1 cellular context compared by ENCODE assay signal in the genomic region with DNA sequence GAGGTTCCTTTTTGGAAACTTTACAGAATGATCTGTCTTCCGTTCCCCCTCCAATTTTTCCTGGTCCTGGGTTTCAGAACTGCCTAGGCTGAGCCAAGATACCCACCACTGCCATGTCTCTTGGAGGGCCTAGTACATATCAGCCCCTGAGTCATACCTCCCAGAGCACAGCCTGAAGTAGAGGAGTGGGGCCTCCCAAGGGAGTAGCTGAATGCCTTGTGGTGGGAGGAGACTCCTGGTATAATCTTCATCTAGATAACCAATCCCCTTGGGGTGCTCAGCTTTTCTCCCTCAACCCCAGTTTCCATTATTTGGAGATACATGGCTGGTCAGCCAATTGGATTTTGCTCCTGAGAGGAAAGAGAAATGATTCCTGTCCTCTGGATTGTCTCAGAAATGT.
TF ChIP-seq lines count a peak whose summit lies in the region.

No MANE protein-coding gene starts in this region.

TF ChIP-seq in K562, 482 proteins besides CTCF, POLR2A, EP300 and RAD21:
- TF ChIP-seq, protein P1, sequence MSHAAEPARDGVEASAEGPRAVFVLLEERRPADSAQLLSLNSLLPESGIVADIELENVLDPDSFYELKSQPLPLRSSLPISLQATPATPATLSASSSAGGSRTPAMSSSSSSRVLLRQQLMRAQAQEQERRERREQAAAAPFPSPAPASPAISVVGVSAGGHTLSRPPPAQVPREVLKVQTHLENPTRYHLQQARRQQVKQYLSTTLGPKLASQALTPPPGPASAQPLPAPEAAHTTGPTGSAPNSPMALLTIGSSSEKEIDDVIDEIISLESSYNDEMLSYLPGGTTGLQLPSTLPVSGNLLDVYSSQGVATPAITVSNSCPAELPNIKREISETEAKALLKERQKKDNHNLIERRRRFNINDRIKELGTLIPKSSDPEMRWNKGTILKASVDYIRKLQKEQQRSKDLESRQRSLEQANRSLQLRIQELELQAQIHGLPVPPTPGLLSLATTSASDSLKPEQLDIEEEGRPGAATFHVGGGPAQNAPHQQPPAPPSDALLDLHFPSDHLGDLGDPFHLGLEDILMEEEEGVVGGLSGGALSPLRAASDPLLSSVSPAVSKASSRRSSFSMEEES (CRISPR knock-in tag; IDR thresholded peaks at IDR 0.05), result no peak
- TF ChIP-seq JUN (IDR thresholded peaks at IDR 0.05; ENCODE audit: borderline replicate concordance, low read depth, low read length), result no peak
- TF ChIP-seq JUN (CRISPR knock-in tag; IDR thresholded peaks at IDR 0.05; ENCODE audit: borderline replicate concordance), result no peak
- TF ChIP-seq ATF7 (IDR thresholded peaks at IDR 0.05), result no peak
- no peak for TF ChIP-seq TCF7L2 (IDR thresholded peaks at IDR 0.05; ENCODE audit: low read depth, low read length)
- TF ChIP-seq ZNF174 (CRISPR knock-in tag; IDR thresholded peaks at IDR 0.05), result no peak
- no peak for TF ChIP-seq ADNP (tag; IDR thresholded peaks at IDR 0.05)
- no peak for TF ChIP-seq TFAP4 (CRISPR knock-in tag; IDR thresholded peaks at IDR 0.05; ENCODE audit: borderline replicate concordance)
- TF ChIP-seq NCOA2 (IDR thresholded peaks at IDR 0.05; ENCODE audit: partially characterized antibody in 2 of 2), result no peak
- no peak for TF ChIP-seq ZBTB5 (IDR thresholded peaks at IDR 0.05)
- TF ChIP-seq, protein P2, sequence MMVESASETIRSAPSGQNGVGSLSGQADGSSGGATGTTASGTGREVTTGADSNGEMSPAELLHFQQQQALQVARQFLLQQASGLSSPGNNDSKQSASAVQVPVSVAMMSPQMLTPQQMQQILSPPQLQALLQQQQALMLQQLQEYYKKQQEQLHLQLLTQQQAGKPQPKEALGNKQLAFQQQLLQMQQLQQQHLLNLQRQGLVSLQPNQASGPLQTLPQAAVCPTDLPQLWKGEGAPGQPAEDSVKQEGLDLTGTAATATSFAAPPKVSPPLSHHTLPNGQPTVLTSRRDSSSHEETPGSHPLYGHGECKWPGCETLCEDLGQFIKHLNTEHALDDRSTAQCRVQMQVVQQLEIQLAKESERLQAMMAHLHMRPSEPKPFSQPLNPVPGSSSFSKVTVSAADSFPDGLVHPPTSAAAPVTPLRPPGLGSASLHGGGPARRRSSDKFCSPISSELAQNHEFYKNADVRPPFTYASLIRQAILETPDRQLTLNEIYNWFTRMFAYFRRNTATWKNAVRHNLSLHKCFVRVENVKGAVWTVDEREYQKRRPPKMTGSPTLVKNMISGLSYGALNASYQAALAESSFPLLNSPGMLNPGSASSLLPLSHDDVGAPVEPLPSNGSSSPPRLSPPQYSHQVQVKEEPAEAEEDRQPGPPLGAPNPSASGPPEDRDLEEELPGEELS (CRISPR knock-in tag; IDR thresholded peaks at IDR 0.05; ENCODE audit: borderline replicate concordance), result no peak
- TF ChIP-seq PCBP1 (IDR thresholded peaks at IDR 0.05; ENCODE audit: low read depth, low read length, poor library complexity, severe bottlenecking), result no peak
- TF ChIP-seq RBM15 (IDR thresholded peaks at IDR 0.05; ENCODE audit: insufficient read depth, low read length), result no peak
- no peak for TF ChIP-seq SIN3B (IDR thresholded peaks at IDR 0.05; ENCODE audit: low read depth)
- no peak for TF ChIP-seq NFRKB (IDR thresholded peaks at IDR 0.05; ENCODE audit: low read depth)
- no peak for TF ChIP-seq MTF1 (CRISPR knock-in tag; IDR thresholded peaks at IDR 0.05; ENCODE audit: borderline replicate concordance)
- no peak for TF ChIP-seq MTA2 (IDR thresholded peaks at IDR 0.05; ENCODE audit: low read depth)
- TF ChIP-seq CBX8 (IDR thresholded peaks at IDR 0.05; ENCODE audit: borderline replicate concordance, extremely low read depth, low read depth, low read length, poor library complexity, severe bottlenecking), result no peak
- no peak for TF ChIP-seq HIVEP1 (CRISPR knock-in tag; IDR thresholded peaks at IDR 0.05)
TF ChIP-seq in K562: peak in this region for 0.
